In genomic region chr4:26003072-26003471, GRCh38 we compare ENCODE assay signal across 22 cellular contexts.
"Had no signal": no experiment of that assay in that cellular context is flagged by ENCODE, and none has a peak within 500 bp of the region (broad histone marks: within the 10 kb centered on the region; RNA-seq: fewer than 3 reads in every experiment).

No MANE protein-coding gene starts in this region.

- FAIRE-seq: astrocyte, RCC 7860 had no signal

- ATAC-seq: activated CD4-positive, alpha-beta T cell treated with anti-CD3 and anti-CD28 coated beads for 36 hours; activated T-helper 17 cell treated with anti-CD3 and anti-CD28 coated beads, Interleukin-2, amount 50 U/mL, for 72 hours; PC-3; T-cell had no signal

- H3K4me3 ChIP-seq: SK-N-MC had no signal

- H3K27ac ChIP-seq: SK-N-MC, VCaP had no signal

- DNase-seq: activated CD4-positive, alpha-beta memory T cell treated with anti-CD3 and anti-CD28 coated beads, Interleukin-2, amount 10 ng/mL, durations not matched to agents 7 days and 5 days; activated CD4-positive, alpha-beta T cell treated with anti-CD3 and anti-CD28 coated beads for 36 hours; activated CD4-positive, alpha-beta T cell treated with anti-CD3 and anti-CD28 coated beads, Interleukin-2, amount 50 U/mL, for 1 hour; activated gamma-delta T cell; activated naive CD4-positive, alpha-beta T cell treated with anti-CD3 and anti-CD28 coated beads for 36 hours; activated T-cell treated with anti-CD3 and anti-CD28 coated beads for 4 hours; activated T-cell treated with anti-CD3 and anti-CD28 coated beads, Interleukin-2, amount 50 U/mL, for 48 hours; amygdala; KG1; NCI-H1048; NCI-H146; NCI-H187 treated with DMSO at 0.1 percent for 48 hours; NCI-H2081 treated with DMSO at 0.1 percent for 48 hours; NCI-H446; NCI-H524; PC-3; T-cell had no signal
